In the genomic region with DNA sequence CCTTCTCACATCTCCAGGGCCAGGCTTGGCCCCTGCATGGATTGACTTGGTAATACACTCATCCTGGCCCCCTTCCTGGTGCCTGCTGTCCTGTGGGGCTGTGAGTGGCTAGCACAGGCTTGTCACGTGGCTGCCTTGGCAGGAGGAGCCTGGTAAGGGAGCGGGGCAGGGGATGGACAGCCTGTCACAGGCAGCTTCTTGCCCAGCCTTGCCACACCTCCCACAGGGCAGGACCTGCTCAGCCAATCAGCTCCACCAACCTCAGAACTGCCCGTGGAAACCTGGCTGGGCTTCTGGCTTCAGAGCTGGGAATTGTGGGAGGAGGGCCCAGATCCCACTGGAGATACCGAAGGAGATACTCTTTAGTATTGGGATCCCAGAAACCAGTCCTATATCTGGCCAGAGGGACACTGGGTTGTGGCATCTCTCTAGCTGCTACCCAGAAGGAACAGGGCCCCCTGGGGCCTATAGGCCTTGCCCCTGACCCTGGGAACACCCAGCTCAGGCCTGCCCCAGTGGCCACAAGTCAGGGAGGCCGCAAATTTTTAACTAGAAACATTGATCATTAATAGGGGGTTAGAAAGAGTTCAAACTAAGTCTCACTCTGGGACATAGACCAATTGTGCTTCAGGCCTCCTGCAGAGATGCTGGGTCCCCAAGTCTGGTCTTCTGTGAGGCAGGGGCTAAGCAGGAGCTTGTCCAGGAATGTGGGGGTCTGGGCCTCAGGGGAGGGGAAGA, we compare ENCODE assay signal across 8 cellular contexts. TPM values are rescaled to one million over a fixed set of nuclear protein-coding genes. Genes with fewer than 3 reads are reported as not detected.
A peak's percentile ranks its signal among the peaks of the same experiment; 100 is the strongest.
DNase-seq lines count a peak whose midpoint lies in the region; ATAC-seq, FAIRE-seq and TF ChIP-seq lines count a peak whose summit lies in the region.

A gene (plus strand): TSS at position 330 of the 738 bp plus-strand sequence. CDS start 315 bp downstream, at position 645.

- CTCF ChIA-PET in H1 (lab: Charles Lee; ENCODE audit: partially characterized antibody) = interaction anchor here (0.7 to 9.5 kb wide), 10 partner anchors 11 to 191 kb away, joined by 3 to 108 read pairs (median 4); a partner anchor contains a TSS
- CTCF ChIA-PET in activated CD8-positive, alpha-beta memory T cell treated with anti-CD3 and anti-CD28 coated beads, Interleukin-2, amount 10 ng/mL, durations not matched to agents 7 days and 5 days (lab: Charles Lee) = interaction anchor here (1.1 to 2.2 kb wide), 2 partner anchors 12 to 28 kb away, joined by 3 to 14 read pairs; a partner anchor contains a TSS

- no peaks in the 10 kb centered on the region for H3K79me2 ChIP-seq in H1 (ENCODE audit: control insufficient read depth in 1 of 2, insufficient read depth in 2 of 2, low read length in 2 of 2)

- H3K27ac Mint-ChIP-seq in activated CD8-positive, alpha-beta memory T cell treated with anti-CD3 and anti-CD28 coated beads, Interleukin-2, amount 10 ng/mL, durations not matched to agents 7 days and 5 days = no peak within 1 kb of the TSS
- H3K27ac Mint-ChIP-seq in immature natural killer cell = no peak within 1 kb of the TSS

- H3K27ac ChIP-seq in H1 (ENCODE audit: low read depth, low read length) = no peak within 1 kb of the TSS

- no peaks in the 10 kb centered on the region for H3K9me3 Mint-ChIP-seq in activated CD8-positive, alpha-beta memory T cell treated with anti-CD3 and anti-CD28 coated beads, Interleukin-2, amount 10 ng/mL, durations not matched to agents 7 days and 5 days (ENCODE audit: low read depth)
- no peaks in the 10 kb centered on the region for H3K9me3 Mint-ChIP-seq in immature natural killer cell

- no peak within 1 kb of the TSS for H2BK20ac ChIP-seq in H1 (ENCODE audit: low read length)

- no peak within 1 kb of the TSS for H2BK15ac ChIP-seq in H1 (ENCODE audit: low read length)

- ATAC-seq in GM19468 (IDR thresholded peaks at IDR 0.05; ENCODE audit: extremely low read depth, unreplicated experiment) = peak; percentile 27
- no peak for ATAC-seq in activated CD8-positive, alpha-beta memory T cell treated with anti-CD3 and anti-CD28 coated beads, Interleukin-2, amount 10 ng/mL, durations not matched to agents 7 days and 5 days

- WGBS in H1 (ENCODE audit: extremely low coverage in 1 of 2, insufficient coverage in 1 of 2, insufficient read length in 1 of 2, insufficient replicate concordance in 2 of 2, low coverage in 1 of 2, low lambda C conversion rate in 2 of 2, missing lambda C conversion rate in 1 of 2), 2 experiments = 76% methylated on average over 5 of the region's 5 CpGs; no CpG with 5 or more reads in 1 of the 2 experiments

- no peak within 1 kb of the TSS for H3K4ac ChIP-seq in H1 (replicated peaks; ENCODE audit: insufficient read length, low read depth, low read length)

- H2BK120ac ChIP-seq in H1 (replicated peaks; ENCODE audit: low read depth, low read length) = no peak within 1 kb of the TSS

- H4K91ac ChIP-seq in H1 (replicated peaks; ENCODE audit: insufficient read length, low read length) = no peak within 1 kb of the TSS

- H2BK12ac ChIP-seq in H1 (ENCODE audit: low read depth, low read length) = no peak within 1 kb of the TSS

- H3K4me1 ChIP-seq in H1 (replicated peaks in 1 of 4; ENCODE audit: control insufficient read depth in 3 of 4, insufficient read depth in 4 of 4, low read length in 3 of 4) = peaks cover 0 to 6% (median 2%) of the 10 kb centered on the region in 4 experiments; a peak in 2 of 7 replicates

- H3K27me3 ChIP-seq in H1 (replicated peaks in 1 of 4; ENCODE audit: control insufficient read depth in 3 of 4, extremely low read depth in 1 of 4, insufficient read depth in 3 of 4, low read length in 3 of 4) = no peaks in the 10 kb centered on the region

- H3K36me3 Mint-ChIP-seq in activated CD8-positive, alpha-beta memory T cell treated with anti-CD3 and anti-CD28 coated beads, Interleukin-2, amount 10 ng/mL, durations not matched to agents 7 days and 5 days = no peaks in the 10 kb centered on the region
- H3K36me3 Mint-ChIP-seq in immature natural killer cell = no peaks in the 10 kb centered on the region

- TF ChIP-seq RAD21 in H1 (IDR thresholded peaks at IDR 0.05 in 1 of 2, conservative IDR thresholded peaks at IDR 0.05 in 1 of 2; ENCODE audit: low read depth in 2 of 2, low read length in 2 of 2) = no peak

- peak within 1 kb of the TSS; percentile 74; the same call in 1 of the 2 replicates for H2AFZ ChIP-seq in H1 (ENCODE audit: low read length)

- no peak within 1 kb of the TSS for H3K4me3 ChIP-seq in H1 (ENCODE audit: extremely low read depth in 1 of 4, insufficient read depth in 2 of 4, low read depth in 3 of 4, low read length in 4 of 4)

- no peak within 1 kb of the TSS for H3K4me2 ChIP-seq in H1 (ENCODE audit: insufficient read depth in 1 of 2, low read depth in 2 of 2, low read length in 2 of 2)

- no peak within 1 kb of the TSS for H2BK5ac ChIP-seq in H1 (ENCODE audit: low read depth, low read length)

- FAIRE-seq in H1 (lab: Jason Lieb, UNC) = no peak

- no peak for TF ChIP-seq POLR2A in H1 (IDR thresholded peaks at IDR 0.05; ENCODE audit: control extremely low read depth in 1 of 2, low read depth in 2 of 2, low read length in 2 of 2)

- no peak within 1 kb of the TSS for H4K5ac ChIP-seq in H1 (ENCODE audit: insufficient read length, low read depth, low read length)

- peaks cover 4% of the 10 kb centered on the region for H3K4me1 Mint-ChIP-seq in activated CD8-positive, alpha-beta memory T cell treated with anti-CD3 and anti-CD28 coated beads, Interleukin-2, amount 10 ng/mL, durations not matched to agents 7 days and 5 days
- peaks cover 0 to 3% of the 10 kb centered on the region in 2 donors for H3K4me1 Mint-ChIP-seq in immature natural killer cell

- H3K36me3 ChIP-seq in H1 (ENCODE audit: control insufficient read depth in 2 of 4, insufficient read depth in 4 of 4, low read length in 3 of 4) = no peaks in the 10 kb centered on the region

- no peaks in the 10 kb centered on the region for H4K20me1 ChIP-seq in H1 (replicated peaks in 1 of 2; ENCODE audit: control insufficient read depth in 1 of 2, insufficient read depth in 2 of 2, low read length in 2 of 2)

- no peaks in the 10 kb centered on the region for H3K79me1 ChIP-seq in H1 (ENCODE audit: low read depth, low read length)

- H3K18ac ChIP-seq in H1 (ENCODE audit: extremely low read depth, low read length) = no peak within 1 kb of the TSS

- peaks cover 6% of the 10 kb centered on the region for H3K27me3 Mint-ChIP-seq in activated CD8-positive, alpha-beta memory T cell treated with anti-CD3 and anti-CD28 coated beads, Interleukin-2, amount 10 ng/mL, durations not matched to agents 7 days and 5 days
- H3K27me3 Mint-ChIP-seq in immature natural killer cell (ENCODE audit: low read depth in 3 of 3) = peaks cover 0 to 6% (median 6%) of the 10 kb centered on the region in 3 donors

- H3K23ac ChIP-seq in H1 (ENCODE audit: insufficient read length) = no peak within 1 kb of the TSS

- POLR2A ChIA-PET in H1 (lab: Charles Lee; ENCODE audit: partially characterized antibody) = interaction anchor here (0.9 to 2.1 kb wide), 2 partner anchors 9 to 38 kb away, joined by 3 to 6 read pairs; no protein-coding TSS in a partner anchor

- H3K4me3 Mint-ChIP-seq in activated CD8-positive, alpha-beta memory T cell treated with anti-CD3 and anti-CD28 coated beads, Interleukin-2, amount 10 ng/mL, durations not matched to agents 7 days and 5 days = no peak within 1 kb of the TSS
- no peak within 1 kb of the TSS for H3K4me3 Mint-ChIP-seq in immature natural killer cell

- H2AK5ac ChIP-seq in H1 (ENCODE audit: low read depth, low read length) = no peak within 1 kb of the TSS

- no peak for TF ChIP-seq CTCF in H1 (IDR thresholded peaks at IDR 0.05; ENCODE audit: control extremely low read depth in 1 of 3, insufficient read depth in 1 of 3, low read depth in 1 of 3, low read length in 3 of 3)

- no peak within 1 kb of the TSS for H3K9ac ChIP-seq in H1 (replicated peaks in 1 of 4; ENCODE audit: extremely low read depth in 1 of 4, low read depth in 3 of 4, low read length in 3 of 4)

- no peak within 1 kb of the TSS for H4K8ac ChIP-seq in H1 (ENCODE audit: extremely low read depth, insufficient read depth, low read length)

- DNase-seq in NCI-H446 treated with DMSO at 0.1 percent for 48 hours (lab: John Stamatoyannopoulos, UW) (peak; percentile 68), H1 (ENCODE audit: low read depth in 1 of 2, low spot score in 2 of 2) (peak in 1 of 2 experiments; percentile 65), medulla oblongata (ENCODE audit: extremely low spot score) (peak; percentile 96), 8988T (no peak), immature natural killer cell (no peak)
- DNase-seq in activated CD8-positive, alpha-beta memory T cell treated with anti-CD3 and anti-CD28 coated beads, Interleukin-2, amount 10 ng/mL, durations not matched to agents 7 days and 5 days = no peak
- DNase-seq in NK-92 treated with Interleukin-12 subunit alpha and Interleukin-12 subunit beta, amount 100 ng/mL, for 24 hours (lab: John Stamatoyannopoulos, UW) = no peak

- TF ChIP-seq EP300 in H1 (IDR thresholded peaks at IDR 0.05; ENCODE audit: borderline replicate concordance in 1 of 2, low read depth in 2 of 2, low read length in 2 of 2) = no peak

- no peaks in the 10 kb centered on the region for H3K9me3 ChIP-seq in H1 (ENCODE audit: insufficient read depth in 2 of 2, low read depth in 1 of 2, low read length in 1 of 2)

- no peaks in the 10 kb centered on the region for H3K23me2 ChIP-seq in H1 (ENCODE audit: low read depth, low read length)

- H3K14ac ChIP-seq in H1 (ENCODE audit: insufficient read length) = no peak within 1 kb of the TSS

- H3K56ac ChIP-seq in H1 (replicated peaks; ENCODE audit: insufficient read length, low read depth, low read length) = no peak within 1 kb of the TSS

TF ChIP-seq in H1, 55 proteins besides CTCF, POLR2A, EP300 and RAD21 (continues in another document):
- TF ChIP-seq JUN (IDR thresholded peaks at IDR 0.05; ENCODE audit: low read depth, low read length) = no peak
- TF ChIP-seq, protein P1, sequence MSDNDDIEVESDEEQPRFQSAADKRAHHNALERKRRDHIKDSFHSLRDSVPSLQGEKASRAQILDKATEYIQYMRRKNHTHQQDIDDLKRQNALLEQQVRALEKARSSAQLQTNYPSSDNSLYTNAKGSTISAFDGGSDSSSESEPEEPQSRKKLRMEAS (IDR thresholded peaks at IDR 0.05) = peak; percentile 45
- no peak for TF ChIP-seq KDM5A (IDR thresholded peaks at IDR 0.05; ENCODE audit: low read length)
- TF ChIP-seq SP4 (IDR thresholded peaks at IDR 0.05; ENCODE audit: low read length) = no peak

RNA-seq across cellular contexts. Expression of the gene that starts here (rescaled TPM):
- 0.28 and 0.29 TPM in 2 replicates for total RNA-seq in H1 (2021; fragmentation: NEBNext Ultra II Directional; extraction: Animal tissue kit (Norgen Biotek cat#: 25700))
- 0.57 and 1.00 TPM in 2 replicates for polyA plus RNA-seq in H1 (2011; rRNA removed)
- polyA plus RNA-seq in H1 (2011; cell fraction: cytosol; rRNA removed) = 0.53 TPM
- polyA plus RNA-seq in H1 (2011; cell fraction: nucleus; rRNA removed) = 0.47 TPM
- 0.19 to 0.74 TPM (median 0.51 TPM) in 4 replicates for polyA plus RNA-seq in H1 (2012, experiment 1 of 2)
- polyA plus RNA-seq in H1 (2012, experiment 2 of 2) = 0.42 TPM
- polyA plus RNA-seq in H1 (2013, experiment 1 of 2) = 0.26 TPM
- 0.17 TPM for polyA plus RNA-seq in H1 (2013, experiment 2 of 2)
- polyA minus RNA-seq in H1 (2011; rRNA and poly(A)+ RNA removed) = 0.50 and 0.63 TPM in 2 replicates
- not detected for polyA minus RNA-seq in H1 (2011; cell fraction: cytosol; rRNA and poly(A)+ RNA removed)
- 0.80 TPM for polyA minus RNA-seq in H1 (2011; cell fraction: nucleus; rRNA and poly(A)+ RNA removed)
- not detected for total RNA-seq in activated CD8-positive, alpha-beta memory T cell treated with anti-CD3 and anti-CD28 coated beads, Interleukin-2, amount 10 ng/mL, durations not matched to agents 7 days and 5 days
- not detected for polyA plus RNA-seq in immature natural killer cell

Comparison
In these comparisons a context has a peak if more than half of its experiments do, and no peak if none do; other contexts are left out.
1. DNase-seq: peak in NCI-H446 treated with DMSO at 0.1 percent for 48 hours (single experiment) and medulla oblongata (single experiment); none in activated CD8-positive, alpha-beta memory T cell treated with anti-CD3 and anti-CD28 coated beads, Interleukin-2, amount 10 ng/mL, durations not matched to agents 7 days and 5 days (single experiment), 8988T (single experiment), immature natural killer cell (0 of 3) and NK-92 treated with Interleukin-12 subunit alpha and Interleukin-12 subunit beta, amount 100 ng/mL, for 24 hours (single experiment).